8 cellular contexts compared by ENCODE assay signal in genomic region chr13:30607908-30608307, GRCh38. TPM values are rescaled to one million over a fixed set of nuclear protein-coding genes. Genes with fewer than 3 reads are reported as not detected.
A peak's percentile ranks its signal among the peaks of the same experiment; 100 is the strongest.
DNase-seq lines count a peak whose midpoint lies in the region; ATAC-seq, FAIRE-seq and TF ChIP-seq lines count a peak whose summit lies in the region.

No MANE protein-coding gene starts in this region.

- H3K4me3 ChIP-seq in transverse colon = no peak overlapping the region

- peak; percentile 96 for ATAC-seq in HG03103 (IDR thresholded peaks at IDR 0.05; ENCODE audit: low read depth, unreplicated experiment)
- ATAC-seq in effector memory CD8-positive, alpha-beta T cell (replicated peaks) = peak; percentile 99

- no peak for TF ChIP-seq EP300 in transverse colon (IDR thresholded peaks at IDR 0.05; ENCODE audit: low read depth)

- peaks cover 7 to 14% of the 10 kb centered on the region in 2 donors for H3K4me1 Mint-ChIP-seq in effector memory CD8-positive, alpha-beta T cell (ENCODE audit: low read depth in 2 of 2)

- H3K36me3 ChIP-seq in transverse colon = no peaks in the 10 kb centered on the region

- no peak for TF ChIP-seq POLR2A in transverse colon (IDR thresholded peaks at IDR 0.05)

- in situ Hi-C loops in transverse colon (cut with MboI; ENCODE audit: low pct_ligation_motif_present in 1 of 4, low pct_unique_long_range_greater_than_20kb in 1 of 4, low sequenced_read_pairs in 3 of 4) = loop anchor here in 1 of 4 donors (25.0 kb wide), 1 partner anchor 471 kb away; no protein-coding TSS in a partner anchor

- WGBS in transverse colon (ENCODE audit: low coverage in 1 of 2), 2 donors = 69% methylated on average over 4 of the region's 4 CpGs

- peak; percentile 99 for FAIRE-seq in GM19239 (lab: Jason Lieb, UNC)

- no peaks in the 10 kb centered on the region for H3K36me3 Mint-ChIP-seq in effector memory CD8-positive, alpha-beta T cell (ENCODE audit: insufficient read depth)

- intact Hi-C loops in transverse colon (cut with DNase I; ENCODE audit: low total_unique reads) = no loop called here

- no peak for TF ChIP-seq CTCF in transverse colon (IDR thresholded peaks at IDR 0.05)

- H3K4me3 Mint-ChIP-seq in effector memory CD8-positive, alpha-beta T cell = no peak overlapping the region

- peaks cover 0 to 6% (median 0%) of the 10 kb centered on the region in 4 donors for H3K4me1 ChIP-seq in transverse colon

- no peak overlapping the region for H3K27ac ChIP-seq in transverse colon

- no peaks in the 10 kb centered on the region for H3K27me3 ChIP-seq in transverse colon

- H3K9me3 ChIP-seq in transverse colon = no peaks in the 10 kb centered on the region

- peak overlapping the region in 1 of 2 donors; percentile 71 for H3K27ac Mint-ChIP-seq in effector memory CD8-positive, alpha-beta T cell

- no peaks in the 10 kb centered on the region for H3K27me3 Mint-ChIP-seq in effector memory CD8-positive, alpha-beta T cell

- DNase-seq in GM19239 (ENCODE audit: insufficient read length, low spot score) (peak; percentile 66), T-helper 1 cell (peak; percentile 22 to 79 (median 57)), transverse colon (peak; percentile 57), NCI-H1417 treated with DMSO at 0.1 percent for 48 hours (lab: John Stamatoyannopoulos, UW) (no peak), C1 segment of cervical spinal cord (lab: John Stamatoyannopoulos, UW) (no peak), HuH-7 (ENCODE audit: low spot score) (no peak)
- peak; percentile 61 to 69 (median 63) for DNase-seq in effector memory CD8-positive, alpha-beta T cell

- H3K9me3 Mint-ChIP-seq in effector memory CD8-positive, alpha-beta T cell = no peaks in the 10 kb centered on the region

RNA-seq across cellular contexts. Expression of gene USPL1, which starts 9.8 kb away (rescaled TPM):
- total RNA-seq in transverse colon = 10 to 100 TPM in 3 of 4 donors, 1 to 10 TPM in 1; 8.6 to 27.3 (median 16.9) TPM

Comparison
In these comparisons a context has a peak if more than half of its experiments do, and no peak if none do; other contexts are left out.
1. DNase-seq: peak in GM19239 (single experiment), T-helper 1 cell (5 of 5), effector memory CD8-positive, alpha-beta T cell (3 of 3) and transverse colon (single experiment); none in NCI-H1417 treated with DMSO at 0.1 percent for 48 hours (single experiment), C1 segment of cervical spinal cord (0 of 14) and HuH-7 (single experiment).